In genomic region chr1:2941040-2941439, GRCh38 we compare ENCODE assay signal across 10 cellular contexts.
"Had no signal": no experiment of that assay in that cellular context is flagged by ENCODE, and none has a peak within 500 bp of the region (broad histone marks: within the 10 kb centered on the region; RNA-seq: fewer than 3 reads in every experiment).

No MANE protein-coding gene starts in this region.

- H3K4me1 ChIP-seq: HAP-1 had no signal

- ATAC-seq: GM23338 had no signal

- DNase-seq: GM23248, GOT3, H7, H9, HCEC 1CT, HFFc6 had no signal

- H3K4me3 ChIP-seq: GM23248, GM23338, HAP-1 had no signal

- FAIRE-seq: H1, H54 had no signal

- H3K9ac ChIP-seq: GM23248 had no signal

- H2AFZ ChIP-seq: GM23248, GM23338 had no signal

- H3K36me3 ChIP-seq: HAP-1 had no signal

- H3K4me2 ChIP-seq: GM23338 had no signal

- H3K27ac ChIP-seq: GM23248 had no signal
